ENCODE assay signal across 1 cellular context in the genomic region with DNA sequence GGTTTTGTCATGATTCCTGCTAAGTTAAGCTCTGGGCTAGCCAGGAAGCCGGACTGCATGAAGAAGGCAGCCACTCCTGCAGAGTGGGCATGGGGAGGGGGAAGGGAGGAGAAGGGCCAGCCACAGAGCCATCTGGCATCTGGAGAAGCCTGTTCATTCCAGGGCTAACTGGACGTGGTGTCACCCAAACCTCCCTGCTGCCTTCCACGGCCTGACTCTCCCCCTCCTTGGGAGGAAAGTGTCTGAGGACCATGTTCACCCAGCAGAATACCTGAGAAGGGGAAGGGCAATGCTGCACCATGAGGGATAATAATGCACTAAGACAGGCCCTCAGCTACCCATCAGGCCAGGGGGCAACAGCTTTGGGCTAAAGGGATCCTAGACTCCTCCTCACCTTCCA.
TF ChIP-seq lines count a peak whose summit lies in the region.

No MANE protein-coding gene starts in this region.

TF ChIP-seq in IMR-90, 13 proteins besides CTCF, POLR2A, EP300 and RAD21:
- no peak for TF ChIP-seq MXI1 (IDR thresholded peaks at IDR 0.05; ENCODE audit: borderline replicate concordance, low read depth, low read length)
- TF ChIP-seq, protein P1, sequence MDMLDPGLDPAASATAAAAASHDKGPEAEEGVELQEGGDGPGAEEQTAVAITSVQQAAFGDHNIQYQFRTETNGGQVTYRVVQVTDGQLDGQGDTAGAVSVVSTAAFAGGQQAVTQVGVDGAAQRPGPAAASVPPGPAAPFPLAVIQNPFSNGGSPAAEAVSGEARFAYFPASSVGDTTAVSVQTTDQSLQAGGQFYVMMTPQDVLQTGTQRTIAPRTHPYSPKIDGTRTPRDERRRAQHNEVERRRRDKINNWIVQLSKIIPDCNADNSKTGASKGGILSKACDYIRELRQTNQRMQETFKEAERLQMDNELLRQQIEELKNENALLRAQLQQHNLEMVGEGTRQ (IDR thresholded peaks at IDR 0.05; ENCODE audit: low read depth, low read length) = no peak
- TF ChIP-seq MAZ (IDR thresholded peaks at IDR 0.05; ENCODE audit: borderline replicate concordance, low read depth, low read length) = no peak
- TF ChIP-seq CEBPB (IDR thresholded peaks at IDR 0.05; ENCODE audit: low read depth, low read length) = no peak
TF ChIP-seq in IMR-90: peak in this region for 0.
